In the genomic region with DNA sequence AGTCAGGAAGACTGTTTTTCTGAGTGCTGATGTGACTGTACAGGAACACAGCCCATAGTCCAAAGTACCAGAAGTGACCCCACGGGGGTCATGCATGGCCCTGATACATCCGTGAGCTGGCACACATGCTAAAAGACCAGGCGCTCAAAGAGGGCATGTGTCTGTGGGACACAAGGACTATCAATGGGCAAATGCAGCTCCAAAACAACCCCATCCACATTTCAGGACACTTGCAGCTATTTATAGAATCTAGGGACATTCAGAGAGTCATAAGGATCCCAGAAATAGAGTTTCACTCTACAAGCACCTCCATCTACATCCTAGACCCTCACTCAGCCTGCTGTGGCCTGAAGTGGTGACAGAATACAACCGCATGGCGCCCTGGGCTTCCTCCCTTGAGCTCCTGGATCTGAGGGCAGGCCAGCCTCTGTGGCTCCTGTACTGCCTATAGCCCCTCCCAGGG, we compare ENCODE assay signal across 1 cellular context.
A peak's percentile ranks its signal among the peaks of the same experiment; 100 is the strongest.
TF ChIP-seq lines count a peak whose summit lies in the region.

No MANE protein-coding gene starts in this region.

TF ChIP-seq in liver, 16 proteins besides CTCF, POLR2A, EP300 and RAD21 (continued from another document):
- TF ChIP-seq, protein P1, sequence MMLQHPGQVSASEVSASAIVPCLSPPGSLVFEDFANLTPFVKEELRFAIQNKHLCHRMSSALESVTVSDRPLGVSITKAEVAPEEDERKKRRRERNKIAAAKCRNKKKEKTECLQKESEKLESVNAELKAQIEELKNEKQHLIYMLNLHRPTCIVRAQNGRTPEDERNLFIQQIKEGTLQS (IDR thresholded peaks at IDR 0.05): no peak
- TF ChIP-seq HNF4G (IDR thresholded peaks at IDR 0.05): peak; percentile 67
- TF ChIP-seq, protein P2, sequence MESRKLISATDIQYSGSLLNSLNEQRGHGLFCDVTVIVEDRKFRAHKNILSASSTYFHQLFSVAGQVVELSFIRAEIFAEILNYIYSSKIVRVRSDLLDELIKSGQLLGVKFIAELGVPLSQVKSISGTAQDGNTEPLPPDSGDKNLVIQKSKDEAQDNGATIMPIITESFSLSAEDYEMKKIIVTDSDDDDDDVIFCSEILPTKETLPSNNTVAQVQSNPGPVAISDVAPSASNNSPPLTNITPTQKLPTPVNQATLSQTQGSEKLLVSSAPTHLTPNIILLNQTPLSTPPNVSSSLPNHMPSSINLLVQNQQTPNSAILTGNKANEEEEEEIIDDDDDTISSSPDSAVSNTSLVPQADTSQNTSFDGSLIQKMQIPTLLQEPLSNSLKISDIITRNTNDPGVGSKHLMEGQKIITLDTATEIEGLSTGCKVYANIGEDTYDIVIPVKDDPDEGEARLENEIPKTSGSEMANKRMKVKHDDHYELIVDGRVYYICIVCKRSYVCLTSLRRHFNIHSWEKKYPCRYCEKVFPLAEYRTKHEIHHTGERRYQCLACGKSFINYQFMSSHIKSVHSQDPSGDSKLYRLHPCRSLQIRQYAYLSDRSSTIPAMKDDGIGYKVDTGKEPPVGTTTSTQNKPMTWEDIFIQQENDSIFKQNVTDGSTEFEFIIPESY (IDR thresholded peaks at IDR 0.05): no peak
